In genomic region chr16:80023865-80024264, GRCh38 we compare ENCODE assay signal across 18 cellular contexts.
DNase-seq lines count a peak whose midpoint lies in the region; ATAC-seq, FAIRE-seq and TF ChIP-seq lines count a peak whose summit lies in the region.
"Had no signal": no experiment of that assay in that cellular context is flagged by ENCODE, and none has a peak within 500 bp of the region (broad histone marks: within the 10 kb centered on the region; RNA-seq: fewer than 3 reads in every experiment).

No MANE protein-coding gene starts in this region.

- peak; percentile 60 for DNase-seq in HT1080 (ENCODE audit: low read depth)
- DNase-seq in K562 (ENCODE audit: extremely low read depth in 1 of 4, low spot score in 3 of 4): no peak
- peak; percentile 87 for DNase-seq in islet precursor cell
- no peak for DNase-seq in stomach
- no peak for DNase-seq in sigmoid colon
- no peak for DNase-seq in GOT3 (lab: John Stamatoyannopoulos, UW)
- DNase-seq: activated CD4-positive, CD25-positive, alpha-beta regulatory T cell treated with anti-CD3 and anti-CD28 coated beads, Interleukin-2, amount 50 U/mL, for 72 hours; activated effector memory CD4-positive, alpha-beta T cell treated with Interleukin-2 at 50 U/mL for 16 hours; amygdala; DMS79; hippocampal formation; left colon; NCI-H146; NCI-H226; pancreas; stimulated activated CD4-positive, alpha-beta T cell treated with anti-CD3 and anti-CD28 coated beads, Interleukin-4, amount 100 ng/mL, for 4 hours; tibial artery had no signal

- H3K9me3 ChIP-seq in K562 (replicated peaks; ENCODE audit: control insufficient read depth, insufficient read depth, low read depth, low read length) (no peaks in the 10 kb centered on the region), stomach (no peaks in the 10 kb centered on the region), sigmoid colon (no peaks in the 10 kb centered on the region)
- H3K9me3 ChIP-seq: pancreas, tibial artery had no signal

- no peaks in the 10 kb centered on the region for H3K9me1 ChIP-seq in K562 (ENCODE audit: control insufficient read depth, insufficient read depth, low read length)

- in situ Hi-C loops in K562 (cut with MboI): no loop called here

- TF ChIP-seq EP300 in K562 (IDR thresholded peaks at IDR 0.05; ENCODE audit: low read length): no peak
- TF ChIP-seq EP300 in stomach (IDR thresholded peaks at IDR 0.05): no peak
- TF ChIP-seq EP300 in sigmoid colon (IDR thresholded peaks at IDR 0.05): no peak

- intact Hi-C loops in K562 (cut with micrococcal nuclease): no loop called here
- intact Hi-C loops in stomach (cut with DNase I; ENCODE audit: low total_unique reads): no loop called here
- intact Hi-C loops in sigmoid colon (cut with DNase I): no loop called here

- ATAC-seq in K562 (no peak), GM21825 (IDR thresholded peaks at IDR 0.05; ENCODE audit: unreplicated experiment) (no peak)
- ATAC-seq: left colon, pancreas had no signal

- TF ChIP-seq CTCF in K562 (IDR thresholded peaks at IDR 0.05 in 2 of 3, conservative IDR thresholded peaks at IDR 0.05 in 1 of 3; ENCODE audit: insufficient read depth in 2 of 3, low read depth in 1 of 3, low read length in 3 of 3) (no peak), stomach (IDR thresholded peaks at IDR 0.05) (no peak), sigmoid colon (IDR thresholded peaks at IDR 0.05) (no peak)

- TF ChIP-seq POLR2A in K562 (conservative IDR thresholded peaks at IDR 0.05) (no peak), stomach (IDR thresholded peaks at IDR 0.05) (no peak), sigmoid colon (IDR thresholded peaks at IDR 0.05) (no peak)

- H3K4me3 ChIP-seq in K562 (no peak overlapping the region), stomach (no peak overlapping the region), sigmoid colon (no peak overlapping the region)
- H3K4me3 ChIP-seq: pancreas, tibial artery had no signal

- POLR2A ChIA-PET in K562 (lab: Yijun Ruan, JAX): interaction anchor here (1.8 kb wide), 1 partner anchor 11 kb away, joined by 7 read pairs; no protein-coding TSS in a partner anchor

- no peak overlapping the region for H3K4me2 ChIP-seq in K562 (ENCODE audit: insufficient read depth, low read length)

- 17% methylated on average over 2 of the region's 2 CpGs for WGBS in K562 (ENCODE audit: insufficient coverage, low coverage, missing lambda C conversion rate)
- 56 to 78% (median 69%) methylated on average over 2 of the region's 2 CpGs for WGBS in stomach, 5 donors
- WGBS in sigmoid colon, 2 donors: 60 to 82% methylated on average over 2 of the region's 2 CpGs

- H3K27ac ChIP-seq in K562 (ENCODE audit: extremely low read depth, low read depth, low read length) (no peak overlapping the region), stomach (peak overlapping the region in 3 of 5 donors; percentile 45 to 60 (median 49)), sigmoid colon (no peak overlapping the region)
- H3K27ac ChIP-seq: pancreas, tibial artery had no signal

- CTCF ChIA-PET in K562 (lab: Yijun Ruan, JAX; ENCODE audit: low intra/inter-chr PET ratio): no interaction called here

- H2AFZ ChIP-seq in K562 (ENCODE audit: low read depth, low read length): peak overlapping the region; percentile 58; the same call in 1 of the 2 replicates

- H3K4me1 ChIP-seq in K562 (replicated peaks in 1 of 2; ENCODE audit: control insufficient read depth in 2 of 2, insufficient read depth in 2 of 2, low read length in 2 of 2) (peaks cover 5 to 12% of the 10 kb centered on the region in 2 experiments; a peak in 4 of 5 replicates), stomach (peaks cover 0 to 20% (median 9%) of the 10 kb centered on the region in 4 donors), sigmoid colon (peaks cover 0 to 21% (median 13%) of the 10 kb centered on the region in 4 donors)
- H3K4me1 ChIP-seq: pancreas had no signal

- H3K79me2 ChIP-seq in K562 (ENCODE audit: control insufficient read depth, insufficient read depth, low read length): no peaks in the 10 kb centered on the region

- no peaks in the 10 kb centered on the region for H4K20me1 ChIP-seq in K562 (replicated peaks; ENCODE audit: control insufficient read depth, insufficient read depth, low read length)

- TF ChIP-seq RAD21 in K562 (CRISPR knock-in tag; conservative IDR thresholded peaks at IDR 0.05 in 1 of 2, IDR thresholded peaks at IDR 0.05 in 1 of 2): no peak

- BruUV-seq in K562 (replicated peaks; lab: Mats Ljungman, UMichigan): no TSS peak

- H3K36me3 ChIP-seq in K562 (ENCODE audit: control insufficient read depth, insufficient read depth, low read length): no peaks in the 10 kb centered on the region
- H3K36me3 ChIP-seq in stomach: no peaks in the 10 kb centered on the region
- H3K36me3 ChIP-seq in sigmoid colon: no peaks in the 10 kb centered on the region
- H3K36me3 ChIP-seq: pancreas, tibial artery had no signal

- H3K27me3 ChIP-seq in K562 (ENCODE audit: control insufficient read depth in 2 of 2, insufficient read depth in 2 of 2, low read length in 2 of 2) (no peaks in the 10 kb centered on the region), stomach (no peaks in the 10 kb centered on the region), sigmoid colon (no peaks in the 10 kb centered on the region)
- H3K27me3 ChIP-seq: pancreas, tibial artery had no signal

- H3K9ac ChIP-seq in K562 (ENCODE audit: insufficient read depth in 1 of 2, low read depth in 2 of 2, low read length in 2 of 2): no peak overlapping the region

- no peak for FAIRE-seq in K562 (lab: Jason Lieb, UNC)
- FAIRE-seq: pancreas had no signal

TF ChIP-seq in K562, 482 proteins besides CTCF, POLR2A, EP300 and RAD21 (continues in another document):
- TF ChIP-seq, protein P1, sequence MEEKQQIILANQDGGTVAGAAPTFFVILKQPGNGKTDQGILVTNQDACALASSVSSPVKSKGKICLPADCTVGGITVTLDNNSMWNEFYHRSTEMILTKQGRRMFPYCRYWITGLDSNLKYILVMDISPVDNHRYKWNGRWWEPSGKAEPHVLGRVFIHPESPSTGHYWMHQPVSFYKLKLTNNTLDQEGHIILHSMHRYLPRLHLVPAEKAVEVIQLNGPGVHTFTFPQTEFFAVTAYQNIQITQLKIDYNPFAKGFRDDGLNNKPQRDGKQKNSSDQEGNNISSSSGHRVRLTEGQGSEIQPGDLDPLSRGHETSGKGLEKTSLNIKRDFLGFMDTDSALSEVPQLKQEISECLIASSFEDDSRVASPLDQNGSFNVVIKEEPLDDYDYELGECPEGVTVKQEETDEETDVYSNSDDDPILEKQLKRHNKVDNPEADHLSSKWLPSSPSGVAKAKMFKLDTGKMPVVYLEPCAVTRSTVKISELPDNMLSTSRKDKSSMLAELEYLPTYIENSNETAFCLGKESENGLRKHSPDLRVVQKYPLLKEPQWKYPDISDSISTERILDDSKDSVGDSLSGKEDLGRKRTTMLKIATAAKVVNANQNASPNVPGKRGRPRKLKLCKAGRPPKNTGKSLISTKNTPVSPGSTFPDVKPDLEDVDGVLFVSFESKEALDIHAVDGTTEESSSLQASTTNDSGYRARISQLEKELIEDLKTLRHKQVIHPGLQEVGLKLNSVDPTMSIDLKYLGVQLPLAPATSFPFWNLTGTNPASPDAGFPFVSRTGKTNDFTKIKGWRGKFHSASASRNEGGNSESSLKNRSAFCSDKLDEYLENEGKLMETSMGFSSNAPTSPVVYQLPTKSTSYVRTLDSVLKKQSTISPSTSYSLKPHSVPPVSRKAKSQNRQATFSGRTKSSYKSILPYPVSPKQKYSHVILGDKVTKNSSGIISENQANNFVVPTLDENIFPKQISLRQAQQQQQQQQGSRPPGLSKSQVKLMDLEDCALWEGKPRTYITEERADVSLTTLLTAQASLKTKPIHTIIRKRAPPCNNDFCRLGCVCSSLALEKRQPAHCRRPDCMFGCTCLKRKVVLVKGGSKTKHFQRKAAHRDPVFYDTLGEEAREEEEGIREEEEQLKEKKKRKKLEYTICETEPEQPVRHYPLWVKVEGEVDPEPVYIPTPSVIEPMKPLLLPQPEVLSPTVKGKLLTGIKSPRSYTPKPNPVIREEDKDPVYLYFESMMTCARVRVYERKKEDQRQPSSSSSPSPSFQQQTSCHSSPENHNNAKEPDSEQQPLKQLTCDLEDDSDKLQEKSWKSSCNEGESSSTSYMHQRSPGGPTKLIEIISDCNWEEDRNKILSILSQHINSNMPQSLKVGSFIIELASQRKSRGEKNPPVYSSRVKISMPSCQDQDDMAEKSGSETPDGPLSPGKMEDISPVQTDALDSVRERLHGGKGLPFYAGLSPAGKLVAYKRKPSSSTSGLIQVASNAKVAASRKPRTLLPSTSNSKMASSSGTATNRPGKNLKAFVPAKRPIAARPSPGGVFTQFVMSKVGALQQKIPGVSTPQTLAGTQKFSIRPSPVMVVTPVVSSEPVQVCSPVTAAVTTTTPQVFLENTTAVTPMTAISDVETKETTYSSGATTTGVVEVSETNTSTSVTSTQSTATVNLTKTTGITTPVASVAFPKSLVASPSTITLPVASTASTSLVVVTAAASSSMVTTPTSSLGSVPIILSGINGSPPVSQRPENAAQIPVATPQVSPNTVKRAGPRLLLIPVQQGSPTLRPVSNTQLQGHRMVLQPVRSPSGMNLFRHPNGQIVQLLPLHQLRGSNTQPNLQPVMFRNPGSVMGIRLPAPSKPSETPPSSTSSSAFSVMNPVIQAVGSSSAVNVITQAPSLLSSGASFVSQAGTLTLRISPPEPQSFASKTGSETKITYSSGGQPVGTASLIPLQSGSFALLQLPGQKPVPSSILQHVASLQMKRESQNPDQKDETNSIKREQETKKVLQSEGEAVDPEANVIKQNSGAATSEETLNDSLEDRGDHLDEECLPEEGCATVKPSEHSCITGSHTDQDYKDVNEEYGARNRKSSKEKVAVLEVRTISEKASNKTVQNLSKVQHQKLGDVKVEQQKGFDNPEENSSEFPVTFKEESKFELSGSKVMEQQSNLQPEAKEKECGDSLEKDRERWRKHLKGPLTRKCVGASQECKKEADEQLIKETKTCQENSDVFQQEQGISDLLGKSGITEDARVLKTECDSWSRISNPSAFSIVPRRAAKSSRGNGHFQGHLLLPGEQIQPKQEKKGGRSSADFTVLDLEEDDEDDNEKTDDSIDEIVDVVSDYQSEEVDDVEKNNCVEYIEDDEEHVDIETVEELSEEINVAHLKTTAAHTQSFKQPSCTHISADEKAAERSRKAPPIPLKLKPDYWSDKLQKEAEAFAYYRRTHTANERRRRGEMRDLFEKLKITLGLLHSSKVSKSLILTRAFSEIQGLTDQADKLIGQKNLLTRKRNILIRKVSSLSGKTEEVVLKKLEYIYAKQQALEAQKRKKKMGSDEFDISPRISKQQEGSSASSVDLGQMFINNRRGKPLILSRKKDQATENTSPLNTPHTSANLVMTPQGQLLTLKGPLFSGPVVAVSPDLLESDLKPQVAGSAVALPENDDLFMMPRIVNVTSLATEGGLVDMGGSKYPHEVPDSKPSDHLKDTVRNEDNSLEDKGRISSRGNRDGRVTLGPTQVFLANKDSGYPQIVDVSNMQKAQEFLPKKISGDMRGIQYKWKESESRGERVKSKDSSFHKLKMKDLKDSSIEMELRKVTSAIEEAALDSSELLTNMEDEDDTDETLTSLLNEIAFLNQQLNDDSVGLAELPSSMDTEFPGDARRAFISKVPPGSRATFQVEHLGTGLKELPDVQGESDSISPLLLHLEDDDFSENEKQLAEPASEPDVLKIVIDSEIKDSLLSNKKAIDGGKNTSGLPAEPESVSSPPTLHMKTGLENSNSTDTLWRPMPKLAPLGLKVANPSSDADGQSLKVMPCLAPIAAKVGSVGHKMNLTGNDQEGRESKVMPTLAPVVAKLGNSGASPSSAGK (IDR thresholded peaks at IDR 0.05): 0 out of 2 replicates have a peak, but pooled peaks have one; percentile 14

Comparison
In these comparisons a context has a peak if more than half of its experiments do, and no peak if none do; other contexts are left out.
1. DNase-seq: peak in HT1080 (single experiment) and islet precursor cell (single experiment); none in K562 (0 of 4), stomach (single experiment), sigmoid colon (single experiment) and GOT3 (single experiment).
2. H3K27ac ChIP-seq: peak in stomach (3 of 5); none in K562 (single experiment) and sigmoid colon (0 of 4).